ENCODE assay signal across 1 cellular context in genomic region chr3:33420966-33421365, GRCh38.
TF ChIP-seq lines count a peak whose summit lies in the region.

No MANE protein-coding gene starts in this region.

TF ChIP-seq in HepG2, 621 proteins besides CTCF, POLR2A, EP300 and RAD21:
- TF ChIP-seq ZXDC (CRISPR knock-in tag; IDR thresholded peaks at IDR 0.05), result no peak
- TF ChIP-seq E2F2 (CRISPR knock-in tag; IDR thresholded peaks at IDR 0.05; ENCODE audit: borderline replicate concordance), result no peak
- no peak for TF ChIP-seq BRF2 (CRISPR knock-in tag; IDR thresholded peaks at IDR 0.05)
- TF ChIP-seq TRIM22 (IDR thresholded peaks at IDR 0.05), result no peak
- no peak for TF ChIP-seq DMAP1 (CRISPR knock-in tag; IDR thresholded peaks at IDR 0.05)
- no peak for TF ChIP-seq NR2C2 (CRISPR knock-in tag; IDR thresholded peaks at IDR 0.05; ENCODE audit: borderline replicate concordance)
- no peak for TF ChIP-seq RFXANK (CRISPR knock-in tag; IDR thresholded peaks at IDR 0.05)
- TF ChIP-seq NR0B2 (CRISPR knock-in tag; IDR thresholded peaks at IDR 0.05), result no peak
- TF ChIP-seq SMC3 (IDR thresholded peaks at IDR 0.05; ENCODE audit: low read length), result no peak
- no peak for TF ChIP-seq REPIN1 (CRISPR knock-in tag; IDR thresholded peaks at IDR 0.05; ENCODE audit: borderline replicate concordance, low read depth)
- TF ChIP-seq ZNF574 (CRISPR knock-in tag; IDR thresholded peaks at IDR 0.05), result no peak
- no peak for TF ChIP-seq TCF7L2 (IDR thresholded peaks at IDR 0.05; ENCODE audit: low read depth, low read length)
- no peak for TF ChIP-seq NCOA2 (CRISPR knock-in tag; IDR thresholded peaks at IDR 0.05)
TF ChIP-seq in HepG2: peak in this region for 0.
